ENCODE assay signal across 9 cellular contexts in genomic region chr11:11157201-11157600, GRCh38.
DNase-seq lines count a peak whose midpoint lies in the region; TF ChIP-seq lines count a peak whose summit lies in the region.
"Had no signal": no experiment of that assay in that cellular context is flagged by ENCODE, and none has a peak within 500 bp of the region (broad histone marks: within the 10 kb centered on the region; RNA-seq: fewer than 3 reads in every experiment).

No MANE protein-coding gene starts in this region.

- TF ChIP-seq POLR2A in transverse colon (IDR thresholded peaks at IDR 0.05), result no peak

- H3K27me3 ChIP-seq in iPS DF 6.9 (ENCODE audit: control insufficient read depth, insufficient read depth, low read length) (no peaks in the 10 kb centered on the region), transverse colon (no peaks in the 10 kb centered on the region)
- H3K27me3 ChIP-seq: adrenal gland had no signal

- H3K27ac ChIP-seq in iPS DF 6.9 (ENCODE audit: low read length) (no peak overlapping the region), transverse colon (no peak overlapping the region)
- H3K27ac ChIP-seq: adrenal gland had no signal

- WGBS in iPS DF 6.9 (ENCODE audit: insufficient coverage, insufficient read length), result no CpG with 5 or more reads among the region's 7 CpGs
- WGBS in transverse colon (ENCODE audit: low coverage in 1 of 2), 2 donors, result 76% methylated on average over 7 of the region's 7 CpGs; no CpG with 5 or more reads in 1 of the 2 donors

- DNase-seq in NCI-H345 (lab: John Stamatoyannopoulos, UW) (peak; percentile 10), NCI-H345 treated with DMSO at 0.1 percent for 48 hours (lab: John Stamatoyannopoulos, UW; ENCODE audit: unreplicated experiment) (no peak), NCI-H460 (ENCODE audit: extremely low read depth, low read depth) (peak; percentile 15), iPS DF 6.9 (ENCODE audit: low read depth, low spot score) (peak; percentile 43), transverse colon (no peak), hypothalamus (lab: John Stamatoyannopoulos, UW) (no peak), cortex of kidney (lab: John Stamatoyannopoulos, UW) (no peak)
- peak; percentile 77 for DNase-seq in activated effector memory CD4-positive, alpha-beta T cell treated with anti-CD3 and anti-CD28 coated beads, Interleukin-2, amount 50 U/mL, for 16 hours

- H3K4me3 ChIP-seq in iPS DF 6.9 (ENCODE audit: low read length), result no peak overlapping the region
- H3K4me3 ChIP-seq in transverse colon, result no peak overlapping the region
- H3K4me3 ChIP-seq: adrenal gland had no signal

- no peaks in the 10 kb centered on the region for H3K4me1 ChIP-seq in iPS DF 6.9 (ENCODE audit: control insufficient read depth, insufficient read depth, low read length)
- no peaks in the 10 kb centered on the region for H3K4me1 ChIP-seq in transverse colon
- H3K4me1 ChIP-seq: adrenal gland had no signal

- intact Hi-C loops in transverse colon (cut with DNase I; ENCODE audit: low total_unique reads), result no loop called here

- TF ChIP-seq EP300 in transverse colon (IDR thresholded peaks at IDR 0.05; ENCODE audit: low read depth), result no peak

- H3K9me3 ChIP-seq in iPS DF 6.9 (ENCODE audit: control insufficient read depth, insufficient read depth, low read length) (no peaks in the 10 kb centered on the region), transverse colon (no peaks in the 10 kb centered on the region)
- H3K9me3 ChIP-seq: adrenal gland had no signal

- TF ChIP-seq CTCF in transverse colon (IDR thresholded peaks at IDR 0.05), result peak; percentile 8 to 29 (median 12)

- in situ Hi-C loops in transverse colon (cut with MboI; ENCODE audit: low pct_ligation_motif_present in 1 of 4, low pct_unique_long_range_greater_than_20kb in 1 of 4, low sequenced_read_pairs in 3 of 4), result no loop called here

- H3K36me3 ChIP-seq in iPS DF 6.9 (ENCODE audit: control insufficient read depth, insufficient read depth, low read length) (no peaks in the 10 kb centered on the region), transverse colon (no peaks in the 10 kb centered on the region)
- H3K36me3 ChIP-seq: adrenal gland had no signal

Comparison
In these comparisons a context has a peak if more than half of its experiments do, and no peak if none do; other contexts are left out.
1. DNase-seq: peak in NCI-H345 (single experiment), NCI-H460 (single experiment), activated effector memory CD4-positive, alpha-beta T cell treated with anti-CD3 and anti-CD28 coated beads, Interleukin-2, amount 50 U/mL, for 16 hours (single experiment) and iPS DF 6.9 (single experiment); none in NCI-H345 treated with DMSO at 0.1 percent for 48 hours (single experiment), transverse colon (single experiment), hypothalamus (0 of 51) and cortex of kidney (single experiment).